In genomic region chr2:26174691-26175181, GRCh38 we compare ENCODE assay signal across 1 cellular context.
TF ChIP-seq lines count a peak whose summit lies in the region.

No MANE protein-coding gene starts in this region.

TF ChIP-seq in GM23338, 12 proteins besides CTCF, POLR2A, EP300 and RAD21 (continued from another document):
- TF ChIP-seq, protein P1, sequence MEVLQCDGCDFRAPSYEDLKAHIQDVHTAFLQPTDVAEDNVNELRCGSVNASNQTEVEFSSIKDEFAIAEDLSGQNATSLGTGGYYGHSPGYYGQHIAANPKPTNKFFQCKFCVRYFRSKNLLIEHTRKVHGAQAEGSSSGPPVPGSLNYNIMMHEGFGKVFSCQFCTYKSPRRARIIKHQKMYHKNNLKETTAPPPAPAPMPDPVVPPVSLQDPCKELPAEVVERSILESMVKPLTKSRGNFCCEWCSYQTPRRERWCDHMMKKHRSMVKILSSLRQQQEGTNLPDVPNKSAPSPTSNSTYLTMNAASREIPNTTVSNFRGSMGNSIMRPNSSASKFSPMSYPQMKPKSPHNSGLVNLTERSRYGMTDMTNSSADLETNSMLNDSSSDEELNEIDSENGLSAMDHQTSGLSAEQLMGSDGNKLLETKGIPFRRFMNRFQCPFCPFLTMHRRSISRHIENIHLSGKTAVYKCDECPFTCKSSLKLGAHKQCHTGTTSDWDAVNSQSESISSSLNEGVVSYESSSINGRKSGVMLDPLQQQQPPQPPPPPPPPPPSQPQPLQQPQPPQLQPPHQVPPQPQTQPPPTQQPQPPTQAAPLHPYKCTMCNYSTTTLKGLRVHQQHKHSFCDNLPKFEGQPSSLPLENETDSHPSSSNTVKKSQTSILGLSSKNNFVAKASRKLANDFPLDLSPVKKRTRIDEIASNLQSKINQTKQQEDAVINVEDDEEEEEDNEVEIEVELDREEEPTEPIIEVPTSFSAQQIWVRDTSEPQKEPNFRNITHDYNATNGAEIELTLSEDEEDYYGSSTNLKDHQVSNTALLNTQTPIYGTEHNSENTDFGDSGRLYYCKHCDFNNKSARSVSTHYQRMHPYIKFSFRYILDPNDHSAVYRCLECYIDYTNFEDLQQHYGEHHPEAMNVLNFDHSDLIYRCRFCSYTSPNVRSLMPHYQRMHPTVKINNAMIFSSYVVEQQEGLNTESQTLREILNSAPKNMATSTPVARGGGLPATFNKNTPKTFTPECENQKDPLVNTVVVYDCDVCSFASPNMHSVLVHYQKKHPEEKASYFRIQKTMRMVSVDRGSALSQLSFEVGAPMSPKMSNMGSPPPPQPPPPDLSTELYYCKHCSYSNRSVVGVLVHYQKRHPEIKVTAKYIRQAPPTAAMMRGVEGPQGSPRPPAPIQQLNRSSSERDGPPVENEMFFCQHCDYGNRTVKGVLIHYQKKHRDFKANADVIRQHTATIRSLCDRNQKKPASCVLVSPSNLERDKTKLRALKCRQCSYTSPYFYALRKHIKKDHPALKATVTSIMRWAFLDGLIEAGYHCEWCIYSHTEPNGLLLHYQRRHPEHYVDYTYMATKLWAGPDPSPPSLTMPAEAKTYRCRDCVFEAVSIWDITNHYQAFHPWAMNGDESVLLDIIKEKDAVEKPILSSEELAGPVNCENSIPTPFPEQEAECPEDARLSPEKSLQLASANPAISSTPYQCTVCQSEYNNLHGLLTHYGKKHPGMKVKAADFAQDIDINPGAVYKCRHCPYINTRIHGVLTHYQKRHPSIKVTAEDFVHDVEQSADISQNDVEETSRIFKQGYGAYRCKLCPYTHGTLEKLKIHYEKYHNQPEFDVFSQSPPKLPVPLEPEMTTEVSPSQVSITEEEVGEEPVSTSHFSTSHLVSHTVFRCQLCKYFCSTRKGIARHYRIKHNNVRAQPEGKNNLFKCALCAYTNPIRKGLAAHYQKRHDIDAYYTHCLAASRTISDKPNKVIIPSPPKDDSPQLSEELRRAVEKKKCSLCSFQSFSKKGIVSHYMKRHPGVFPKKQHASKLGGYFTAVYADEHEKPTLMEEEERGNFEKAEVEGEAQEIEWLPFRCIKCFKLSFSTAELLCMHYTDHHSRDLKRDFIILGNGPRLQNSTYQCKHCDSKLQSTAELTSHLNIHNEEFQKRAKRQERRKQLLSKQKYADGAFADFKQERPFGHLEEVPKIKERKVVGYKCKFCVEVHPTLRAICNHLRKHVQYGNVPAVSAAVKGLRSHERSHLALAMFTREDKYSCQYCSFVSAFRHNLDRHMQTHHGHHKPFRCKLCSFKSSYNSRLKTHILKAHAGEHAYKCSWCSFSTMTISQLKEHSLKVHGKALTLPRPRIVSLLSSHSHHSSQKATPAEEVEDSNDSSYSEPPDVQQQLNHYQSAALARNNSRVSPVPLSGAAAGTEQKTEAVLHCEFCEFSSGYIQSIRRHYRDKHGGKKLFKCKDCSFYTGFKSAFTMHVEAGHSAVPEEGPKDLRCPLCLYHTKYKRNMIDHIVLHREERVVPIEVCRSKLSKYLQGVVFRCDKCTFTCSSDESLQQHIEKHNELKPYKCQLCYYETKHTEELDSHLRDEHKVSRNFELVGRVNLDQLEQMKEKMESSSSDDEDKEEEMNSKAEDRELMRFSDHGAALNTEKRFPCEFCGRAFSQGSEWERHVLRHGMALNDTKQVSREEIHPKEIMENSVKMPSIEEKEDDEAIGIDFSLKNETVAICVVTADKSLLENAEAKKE (CRISPR knock-in tag; IDR thresholded peaks at IDR 0.05) = no peak
